8 cellular contexts compared by ENCODE assay signal in the genomic region with DNA sequence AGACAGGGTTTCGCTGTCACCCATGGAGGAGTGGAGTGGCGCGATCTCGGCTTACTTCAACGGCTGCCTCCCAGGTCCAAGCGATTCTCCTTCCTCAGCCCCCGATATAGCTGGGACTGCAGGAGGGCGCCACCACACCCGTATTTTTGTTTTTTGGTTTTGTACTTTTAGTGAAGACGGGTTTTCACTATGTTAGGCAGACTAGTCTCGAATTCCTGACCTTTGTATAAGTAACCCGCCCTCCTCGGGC.
DNase-seq lines count a peak whose midpoint lies in the region; ATAC-seq and TF ChIP-seq lines count a peak whose summit lies in the region.

No MANE protein-coding gene starts in this region.

- TF ChIP-seq CTCF in heart left ventricle (IDR thresholded peaks at IDR 0.05): no peak

- intact Hi-C loops in heart left ventricle (cut with DNase I): no loop called here

- H3K9ac ChIP-seq in skeletal muscle satellite cell (ENCODE audit: low read depth, low read length): peak overlapping the region; percentile 54

- peak overlapping the region; percentile 94 for H3K4me3 Mint-ChIP-seq in T-helper 2 cell treated with Interferon-gamma antibody and Interleukin-4, amounts not matched to agents 5 μg/mL and 100 μg/mL, for 36 hours

- H3K9me3 ChIP-seq in heart left ventricle (no peaks in the 10 kb centered on the region), skeletal muscle satellite cell (replicated peaks; ENCODE audit: low read length) (no peaks in the 10 kb centered on the region)

- H3K27me3 ChIP-seq in heart left ventricle (peaks cover 16 to 92% (median 30%) of the 10 kb centered on the region in 9 donors), skeletal muscle satellite cell (ENCODE audit: control insufficient read depth, insufficient read depth, low read length) (peaks cover 35% of the 10 kb centered on the region)

- H3K4me2 ChIP-seq in skeletal muscle satellite cell (ENCODE audit: low read length): peak overlapping the region; percentile 87

- peaks cover 35% of the 10 kb centered on the region for H3K4me1 Mint-ChIP-seq in T-helper 2 cell treated with Interferon-gamma antibody and Interleukin-4, amounts not matched to agents 5 μg/mL and 100 μg/mL, for 36 hours (ENCODE audit: low read depth)

- DNase-seq in stimulated activated CD4-positive, alpha-beta T cell treated with anti-CD3 and anti-CD28 coated beads, Interleukin-4, amount 100 ng/mL, for 1 hour: peak; percentile 29
- no peak for DNase-seq in stimulated activated CD4-positive, alpha-beta T cell treated with anti-CD3 and anti-CD28 coated beads, Interleukin-4, amount 100 ng/mL, for 24 hours
- DNase-seq in T-helper 2 cell treated with Interferon-gamma antibody and Interleukin-4, amounts not matched to agents 5 μg/mL and 100 μg/mL, for 36 hours (ENCODE audit: low spot score): no peak
- DNase-seq in heart left ventricle: no peak
- no peak for DNase-seq in activated effector memory CD4-positive, alpha-beta T cell treated with anti-CD3 and anti-CD28 coated beads, Interleukin-2, amount 50 U/mL, for 16 hours
- DNase-seq in UCSD-AML1 (lab: John Stamatoyannopoulos, UW; ENCODE audit: unreplicated experiment): no peak

- peaks cover 10% of the 10 kb centered on the region for H3K36me3 Mint-ChIP-seq in T-helper 2 cell treated with Interferon-gamma antibody and Interleukin-4, amounts not matched to agents 5 μg/mL and 100 μg/mL, for 36 hours (ENCODE audit: low read depth)

- ATAC-seq in HG03064 (IDR thresholded peaks at IDR 0.05; ENCODE audit: low read depth, unreplicated experiment) (peak; percentile 22), heart left ventricle (peak; percentile 17 to 64 (median 42))

- no peaks in the 10 kb centered on the region for H3K9me3 Mint-ChIP-seq in T-helper 2 cell treated with Interferon-gamma antibody and Interleukin-4, amounts not matched to agents 5 μg/mL and 100 μg/mL, for 36 hours

- peak overlapping the region; percentile 98 for H3K27ac Mint-ChIP-seq in T-helper 2 cell treated with Interferon-gamma antibody and Interleukin-4, amounts not matched to agents 5 μg/mL and 100 μg/mL, for 36 hours

- peak overlapping the region; percentile 8 to 62 (median 50) for H3K4me3 ChIP-seq in heart left ventricle
- peak overlapping the region; percentile 71 for H3K4me3 ChIP-seq in skeletal muscle satellite cell (ENCODE audit: low read length)

- peaks cover 0 to 30% (median 0%) of the 10 kb centered on the region in 12 donors for H3K4me1 ChIP-seq in heart left ventricle
- peaks cover 5% of the 10 kb centered on the region for H3K4me1 ChIP-seq in skeletal muscle satellite cell (ENCODE audit: control insufficient read depth, insufficient read depth, low read length)

- no peaks in the 10 kb centered on the region for H3K27me3 Mint-ChIP-seq in T-helper 2 cell treated with Interferon-gamma antibody and Interleukin-4, amounts not matched to agents 5 μg/mL and 100 μg/mL, for 36 hours (ENCODE audit: low read depth)

- no peak for TF ChIP-seq POLR2A in heart left ventricle (IDR thresholded peaks at IDR 0.05)

- no peaks in the 10 kb centered on the region for H3K36me3 ChIP-seq in heart left ventricle
- no peaks in the 10 kb centered on the region for H3K36me3 ChIP-seq in skeletal muscle satellite cell (ENCODE audit: insufficient read depth, low read length)

- H3K27ac ChIP-seq in heart left ventricle: peak overlapping the region; percentile 9 to 88 (median 54)

- 0 to 3% (median 1%) methylated on average over 13 of the region's 13 CpGs for WGBS in heart left ventricle, 4 donors
